2 cellular contexts compared by ENCODE assay signal in the genomic region with DNA sequence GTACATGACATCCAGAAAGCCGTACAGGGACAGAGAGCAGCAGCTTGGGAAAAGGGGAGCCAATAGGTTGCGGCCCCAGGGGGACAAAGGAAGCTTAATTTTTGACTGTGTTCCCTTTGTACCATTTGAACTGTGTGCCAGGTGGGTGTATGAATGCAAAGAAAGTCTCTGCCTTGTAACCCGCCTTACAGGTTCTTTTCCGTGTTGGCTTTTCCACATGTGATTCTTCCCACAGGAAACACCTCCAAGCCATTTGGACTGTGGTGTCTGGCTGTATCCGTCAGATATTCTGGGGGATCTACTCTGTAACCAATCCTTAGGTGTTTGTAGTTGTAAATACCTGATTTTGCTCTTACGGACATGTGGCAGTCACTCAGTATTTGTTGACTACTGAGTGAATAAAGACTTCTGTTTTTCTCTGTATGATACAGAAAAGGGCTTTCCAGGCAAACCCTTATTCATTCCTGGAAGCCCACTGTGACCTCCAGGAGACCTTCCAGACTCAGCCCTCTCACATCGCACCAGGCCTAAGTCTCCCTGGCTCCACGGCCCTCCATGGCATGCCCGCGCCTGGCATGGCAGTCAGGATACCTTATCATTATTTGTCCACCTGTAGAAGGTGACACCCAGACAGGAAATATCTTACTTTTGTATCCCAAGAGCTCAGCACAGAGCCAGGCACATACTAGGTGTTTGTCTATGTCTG.
TF ChIP-seq lines count a peak whose summit lies in the region.

No MANE protein-coding gene starts in this region.

TF ChIP-seq in H1, 55 proteins besides CTCF, POLR2A, EP300 and RAD21:
- TF ChIP-seq FOSL1 (IDR thresholded peaks at IDR 0.05; ENCODE audit: insufficient read depth, low read depth, low read length) (no peak), RXRA (IDR thresholded peaks at IDR 0.05; ENCODE audit: insufficient read depth, low read depth, low read length) (no peak), POU5F1 (IDR thresholded peaks at IDR 0.05; ENCODE audit: low read depth, low read length) (no peak), ZNF274 (IDR thresholded peaks at IDR 0.05; ENCODE audit: borderline replicate concordance, extremely low read depth, low read length) (no peak), CREB1 (IDR thresholded peaks at IDR 0.05) (no peak), RFX5 (IDR thresholded peaks at IDR 0.05; ENCODE audit: borderline replicate concordance, low read depth, low read length) (no peak), SAP30 (IDR thresholded peaks at IDR 0.05; ENCODE audit: insufficient read depth, insufficient replicate concordance, low read length) (no peak), SP2 (IDR thresholded peaks at IDR 0.05; ENCODE audit: low read length) (no peak), SP1 (IDR thresholded peaks at IDR 0.05; ENCODE audit: low read depth, low read length) (no peak), SIN3A (conservative IDR thresholded peaks at IDR 0.05 in 1 of 2, IDR thresholded peaks at IDR 0.05 in 1 of 2; ENCODE audit: low read depth in 1 of 2, low read length in 2 of 2) (no peak), YY1 (IDR thresholded peaks at IDR 0.05; ENCODE audit: low read depth, low read length) (no peak), CBX8 (IDR thresholded peaks at IDR 0.05; ENCODE audit: borderline replicate concordance, low read depth, low read length) (no peak), ASH2L (IDR thresholded peaks at IDR 0.05; ENCODE audit: low read length) (no peak), RBBP5 (IDR thresholded peaks at IDR 0.05; ENCODE audit: borderline replicate concordance, low read depth, low read length) (no peak), POLR2AphosphoS5 (IDR thresholded peaks at IDR 0.05; ENCODE audit: low read depth, low read length) (no peak)
- TF ChIP-seq, protein P1, sequence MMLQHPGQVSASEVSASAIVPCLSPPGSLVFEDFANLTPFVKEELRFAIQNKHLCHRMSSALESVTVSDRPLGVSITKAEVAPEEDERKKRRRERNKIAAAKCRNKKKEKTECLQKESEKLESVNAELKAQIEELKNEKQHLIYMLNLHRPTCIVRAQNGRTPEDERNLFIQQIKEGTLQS (IDR thresholded peaks at IDR 0.05; ENCODE audit: insufficient read depth, low read depth, low read length) = no peak

TF ChIP-seq in neural cell, 6 proteins besides CTCF, POLR2A, EP300 and RAD21:
- no peak for TF ChIP-seq EZH2 (IDR thresholded peaks at IDR 0.05; ENCODE audit: borderline replicate concordance, insufficient read depth, low read length, poor library complexity, severe bottlenecking)
- TF ChIP-seq POLR2AphosphoS5 (IDR thresholded peaks at IDR 0.05) = no peak
- TF ChIP-seq TAF1 (IDR thresholded peaks at IDR 0.05; ENCODE audit: low read depth) = no peak
- no peak for TF ChIP-seq SMC3 (conservative IDR thresholded peaks at IDR 0.05; ENCODE audit: poor library complexity)
- TF ChIP-seq, protein P2, sequence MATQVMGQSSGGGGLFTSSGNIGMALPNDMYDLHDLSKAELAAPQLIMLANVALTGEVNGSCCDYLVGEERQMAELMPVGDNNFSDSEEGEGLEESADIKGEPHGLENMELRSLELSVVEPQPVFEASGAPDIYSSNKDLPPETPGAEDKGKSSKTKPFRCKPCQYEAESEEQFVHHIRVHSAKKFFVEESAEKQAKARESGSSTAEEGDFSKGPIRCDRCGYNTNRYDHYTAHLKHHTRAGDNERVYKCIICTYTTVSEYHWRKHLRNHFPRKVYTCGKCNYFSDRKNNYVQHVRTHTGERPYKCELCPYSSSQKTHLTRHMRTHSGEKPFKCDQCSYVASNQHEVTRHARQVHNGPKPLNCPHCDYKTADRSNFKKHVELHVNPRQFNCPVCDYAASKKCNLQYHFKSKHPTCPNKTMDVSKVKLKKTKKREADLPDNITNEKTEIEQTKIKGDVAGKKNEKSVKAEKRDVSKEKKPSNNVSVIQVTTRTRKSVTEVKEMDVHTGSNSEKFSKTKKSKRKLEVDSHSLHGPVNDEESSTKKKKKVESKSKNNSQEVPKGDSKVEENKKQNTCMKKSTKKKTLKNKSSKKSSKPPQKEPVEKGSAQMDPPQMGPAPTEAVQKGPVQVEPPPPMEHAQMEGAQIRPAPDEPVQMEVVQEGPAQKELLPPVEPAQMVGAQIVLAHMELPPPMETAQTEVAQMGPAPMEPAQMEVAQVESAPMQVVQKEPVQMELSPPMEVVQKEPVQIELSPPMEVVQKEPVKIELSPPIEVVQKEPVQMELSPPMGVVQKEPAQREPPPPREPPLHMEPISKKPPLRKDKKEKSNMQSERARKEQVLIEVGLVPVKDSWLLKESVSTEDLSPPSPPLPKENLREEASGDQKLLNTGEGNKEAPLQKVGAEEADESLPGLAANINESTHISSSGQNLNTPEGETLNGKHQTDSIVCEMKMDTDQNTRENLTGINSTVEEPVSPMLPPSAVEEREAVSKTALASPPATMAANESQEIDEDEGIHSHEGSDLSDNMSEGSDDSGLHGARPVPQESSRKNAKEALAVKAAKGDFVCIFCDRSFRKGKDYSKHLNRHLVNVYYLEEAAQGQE (IDR thresholded peaks at IDR 0.05; ENCODE audit: borderline replicate concordance) = no peak
- no peak for TF ChIP-seq MXI1 (conservative IDR thresholded peaks at IDR 0.05; ENCODE audit: poor library complexity, severe bottlenecking)
TF ChIP-seq in neural cell: peak in this region for 0.
